Comparison of ENCODE assay signal across 8 cellular contexts in genomic region chr1:7070389-7071029, GRCh38.
DNase-seq lines count a peak whose midpoint lies in the region; ATAC-seq, FAIRE-seq and TF ChIP-seq lines count a peak whose summit lies in the region.

No MANE protein-coding gene starts in this region.

- FAIRE-seq in RCC 7860 (lab: Jason Lieb, UNC): no peak

- H3K4me3 Mint-ChIP-seq in activated T-helper 2 cell treated with anti-CD3 and anti-CD28 coated beads, Interferon-gamma antibody, Interleukin-2, Interleukin-4, amounts not matched to agents 10 μg/mL and 5 μg/mL and 100 μg/mL, durations not matched to agents 14 hours and 24 hours and 36 hours (ENCODE audit: low read depth): no peak overlapping the region

- intact Hi-C loops in activated T-helper 2 cell treated with anti-CD3 and anti-CD28 coated beads, Interferon-gamma antibody, Interleukin-2, Interleukin-4, amounts not matched to agents 10 μg/mL and 5 μg/mL and 100 μg/mL, durations not matched to agents 14 hours and 24 hours and 36 hours (cut with micrococcal nuclease): loop anchor here (5.0 kb wide), 1 partner anchor 343 kb away; no protein-coding TSS in a partner anchor

- no peak overlapping the region for H3K27ac Mint-ChIP-seq in activated T-helper 2 cell treated with anti-CD3 and anti-CD28 coated beads, Interferon-gamma antibody, Interleukin-2, Interleukin-4, amounts not matched to agents 10 μg/mL and 5 μg/mL and 100 μg/mL, durations not matched to agents 14 hours and 24 hours and 36 hours

- H3K9me3 ChIP-seq in thoracic aorta: no peaks in the 10 kb centered on the region

- H3K27me3 ChIP-seq in foreskin keratinocyte: peaks cover 6% of the 10 kb centered on the region
- H3K27me3 ChIP-seq in thoracic aorta (replicated peaks; ENCODE audit: insufficient read depth): no peaks in the 10 kb centered on the region

- H3K36me3 Mint-ChIP-seq in activated T-helper 2 cell treated with anti-CD3 and anti-CD28 coated beads, Interferon-gamma antibody, Interleukin-2, Interleukin-4, amounts not matched to agents 10 μg/mL and 5 μg/mL and 100 μg/mL, durations not matched to agents 14 hours and 24 hours and 36 hours (ENCODE audit: low read depth): no peaks in the 10 kb centered on the region

- H3K27ac ChIP-seq in foreskin keratinocyte: no peak overlapping the region
- no peak overlapping the region for H3K27ac ChIP-seq in thoracic aorta

- ATAC-seq in foreskin keratinocyte: peak; percentile 72
- ATAC-seq in thoracic aorta (ENCODE audit: insufficient number of reproducible peaks, low FRiP score, low read depth): peak; percentile 58
- no peak for ATAC-seq in HG03378 (IDR thresholded peaks at IDR 0.05; ENCODE audit: unreplicated experiment)

- no peaks in the 10 kb centered on the region for H3K4me1 ChIP-seq in foreskin keratinocyte
- H3K4me1 ChIP-seq in thoracic aorta (ENCODE audit: control insufficient read depth in 1 of 2, low read depth in 2 of 2): peaks cover 3 to 8% of the 10 kb centered on the region in 2 donors

- no peaks in the 10 kb centered on the region for H3K27me3 Mint-ChIP-seq in activated T-helper 2 cell treated with anti-CD3 and anti-CD28 coated beads, Interferon-gamma antibody, Interleukin-2, Interleukin-4, amounts not matched to agents 10 μg/mL and 5 μg/mL and 100 μg/mL, durations not matched to agents 14 hours and 24 hours and 36 hours (ENCODE audit: low read depth)

- DNase-seq in COR-L47 (lab: John Stamatoyannopoulos, UW) (peak; percentile 56), HS-5 (ENCODE audit: low read depth) (peak; percentile 29), RCC 7860 (ENCODE audit: low spot score) (peak; percentile 42), foreskin keratinocyte (peak; percentile 21 to 55), non-pigmented ciliary epithelial cell (ENCODE audit: low read depth) (peak; percentile 23), thoracic aorta (ENCODE audit: low spot score) (no peak)
- peak; percentile 30 for DNase-seq in activated T-helper 2 cell treated with anti-CD3 and anti-CD28 coated beads, Interferon-gamma antibody, Interleukin-2, Interleukin-4, amounts not matched to agents 10 μg/mL and 5 μg/mL and 100 μg/mL, durations not matched to agents 14 hours and 24 hours and 36 hours (ENCODE audit: low spot score)

- no peaks in the 10 kb centered on the region for H3K9me3 Mint-ChIP-seq in activated T-helper 2 cell treated with anti-CD3 and anti-CD28 coated beads, Interferon-gamma antibody, Interleukin-2, Interleukin-4, amounts not matched to agents 10 μg/mL and 5 μg/mL and 100 μg/mL, durations not matched to agents 14 hours and 24 hours and 36 hours

- H3K4me1 Mint-ChIP-seq in activated T-helper 2 cell treated with anti-CD3 and anti-CD28 coated beads, Interferon-gamma antibody, Interleukin-2, Interleukin-4, amounts not matched to agents 10 μg/mL and 5 μg/mL and 100 μg/mL, durations not matched to agents 14 hours and 24 hours and 36 hours (ENCODE audit: low read depth): no peaks in the 10 kb centered on the region

- no peaks in the 10 kb centered on the region for H3K36me3 ChIP-seq in thoracic aorta

- TF ChIP-seq CTCF in foreskin keratinocyte (conservative IDR thresholded peaks at IDR 0.05): peak; percentile 78
- TF ChIP-seq CTCF in thoracic aorta (IDR thresholded peaks at IDR 0.05): peak; percentile 91

- peak overlapping the region; percentile 70 for H3K4me3 ChIP-seq in thoracic aorta
